Comparison of ENCODE assay signal across 10 cellular contexts in genomic region chr7:50552921-50553320, GRCh38. TPM values are rescaled to one million over a fixed set of nuclear protein-coding genes. Genes with fewer than 3 reads are reported as not detected.
DNase-seq lines count a peak whose midpoint lies in the region; ATAC-seq, FAIRE-seq and TF ChIP-seq lines count a peak whose summit lies in the region.
"Had no signal": no experiment of that assay in that cellular context is flagged by ENCODE, and none has a peak within 500 bp of the region (broad histone marks: within the 10 kb centered on the region; RNA-seq: fewer than 3 reads in every experiment).

No MANE protein-coding gene starts in this region.

- ATAC-seq in activated naive CD4-positive, alpha-beta T cell treated with anti-CD3 and anti-CD28 coated beads, Interleukin-2, amount 50 U/mL, for 72 hours, result no peak

- no peaks in the 10 kb centered on the region for H3K36me3 Mint-ChIP-seq in activated naive CD4-positive, alpha-beta T cell treated with anti-CD3 and anti-CD28 coated beads for 36 hours (ENCODE audit: low read depth)
- no peaks in the 10 kb centered on the region for H3K36me3 Mint-ChIP-seq in activated naive CD4-positive, alpha-beta T cell treated with anti-CD3 and anti-CD28 coated beads, Interleukin-2, amount 50 U/mL, for 72 hours

- no peaks in the 10 kb centered on the region for H3K36me3 ChIP-seq in kidney (ENCODE audit: control insufficient read depth in 1 of 2, insufficient read depth in 2 of 2, low read length in 2 of 2)

- no peak overlapping the region for H3K27ac ChIP-seq in kidney (ENCODE audit: low read depth in 2 of 2, low read length in 2 of 2)

- H3K27ac Mint-ChIP-seq in activated naive CD4-positive, alpha-beta T cell treated with anti-CD3 and anti-CD28 coated beads for 36 hours, result no peak overlapping the region
- H3K27ac Mint-ChIP-seq in activated naive CD4-positive, alpha-beta T cell treated with anti-CD3 and anti-CD28 coated beads, Interleukin-2, amount 50 U/mL, for 72 hours, result no peak overlapping the region

- no peaks in the 10 kb centered on the region for H3K9me3 ChIP-seq in kidney (ENCODE audit: control insufficient read depth in 1 of 2, low read length in 2 of 2)

- intact Hi-C loops in activated naive CD4-positive, alpha-beta T cell treated with anti-CD3 and anti-CD28 coated beads for 36 hours (cut with micrococcal nuclease), result no loop called here
- intact Hi-C loops in kidney (cut with DNase I), result no loop called here

- H3K27me3 Mint-ChIP-seq in activated naive CD4-positive, alpha-beta T cell treated with anti-CD3 and anti-CD28 coated beads for 36 hours (ENCODE audit: low read depth), result peaks cover 6% of the 10 kb centered on the region

- no peak for FAIRE-seq in kidney (lab: Jason Lieb, UNC)

- peak; percentile 23 for DNase-seq in activated naive CD4-positive, alpha-beta T cell treated with anti-CD3 and anti-CD28 coated beads for 36 hours
- no peak for DNase-seq in activated naive CD4-positive, alpha-beta T cell treated with anti-CD3 and anti-CD28 coated beads, Interleukin-2, amount 50 U/mL, for 72 hours (ENCODE audit: low spot score in 2 of 2)
- DNase-seq in UCSD-AML1 (lab: John Stamatoyannopoulos, UW; ENCODE audit: unreplicated experiment) (peak; percentile 15), foreskin melanocyte (peak; percentile 25), stromal cell of bone marrow (ENCODE audit: low read depth) (peak; percentile 7), kidney (no peak), LoVo (ENCODE audit: low spot score) (no peak), NCI-H1930 (lab: John Stamatoyannopoulos, UW) (no peak)
- DNase-seq: MM.1S had no signal

- H3K9me3 Mint-ChIP-seq in activated naive CD4-positive, alpha-beta T cell treated with anti-CD3 and anti-CD28 coated beads for 36 hours, result no peaks in the 10 kb centered on the region
- H3K9me3 Mint-ChIP-seq in activated naive CD4-positive, alpha-beta T cell treated with anti-CD3 and anti-CD28 coated beads, Interleukin-2, amount 50 U/mL, for 72 hours, result no peaks in the 10 kb centered on the region

- no peaks in the 10 kb centered on the region for H3K4me1 Mint-ChIP-seq in activated naive CD4-positive, alpha-beta T cell treated with anti-CD3 and anti-CD28 coated beads for 36 hours (ENCODE audit: low read depth)

- CTCF ChIA-PET in activated naive CD4-positive, alpha-beta T cell treated with anti-CD3 and anti-CD28 coated beads for 36 hours (lab: Charles Lee), result interaction anchor here (1.2 to 1.4 kb wide), 2 partner anchors 81 to 85 kb away, joined by 4 to 5 read pairs; no protein-coding TSS in a partner anchor

- peaks cover 7 to 13% of the 10 kb centered on the region in 2 donors for H3K4me1 ChIP-seq in kidney (ENCODE audit: control insufficient read depth in 1 of 2, insufficient read depth in 1 of 2, low read depth in 1 of 2, low read length in 2 of 2)

- no peak overlapping the region for H3K4me3 ChIP-seq in kidney (ENCODE audit: low read length in 2 of 2)

- no peak for TF ChIP-seq CTCF in kidney (IDR thresholded peaks at IDR 0.05; ENCODE audit: borderline replicate concordance, extremely low read depth, insufficient read depth)

- H3K4me3 Mint-ChIP-seq in activated naive CD4-positive, alpha-beta T cell treated with anti-CD3 and anti-CD28 coated beads for 36 hours, result no peak overlapping the region

- H3K9ac ChIP-seq in kidney (ENCODE audit: low read length in 2 of 2), result no peak overlapping the region

RNA-seq across cellular contexts. Expression of gene DDC, which starts 12.3 kb away (rescaled TPM):
- total RNA-seq in activated naive CD4-positive, alpha-beta T cell treated with anti-CD3 and anti-CD28 coated beads for 36 hours, result under 1 TPM in 1 of 2 experiments, not detected in 1; 0.38 TPM
- under 1 TPM in 1 of 2 donors, not detected in 1; 0.43 TPM for total RNA-seq in activated naive CD4-positive, alpha-beta T cell treated with anti-CD3 and anti-CD28 coated beads, Interleukin-2, amount 50 U/mL, for 72 hours
- total RNA-seq in kidney, result 7.8 TPM
- polyA plus RNA-seq in kidney (ENCODE audit: insufficient read depth, low read depth, low replicate concordance), result 257 TPM
- polyA plus RNA-seq: BJ had no signal

Comparison
In these comparisons a context has a peak if more than half of its experiments do, and no peak if none do; other contexts are left out.
1. DNase-seq: peak in activated naive CD4-positive, alpha-beta T cell treated with anti-CD3 and anti-CD28 coated beads for 36 hours (single experiment), UCSD-AML1 (single experiment), foreskin melanocyte (single experiment) and stromal cell of bone marrow (single experiment); none in activated naive CD4-positive, alpha-beta T cell treated with anti-CD3 and anti-CD28 coated beads, Interleukin-2, amount 50 U/mL, for 72 hours (0 of 2), kidney (single experiment), LoVo (single experiment) and NCI-H1930 (0 of 2).